1 cellular context compared by ENCODE assay signal in the genomic region with DNA sequence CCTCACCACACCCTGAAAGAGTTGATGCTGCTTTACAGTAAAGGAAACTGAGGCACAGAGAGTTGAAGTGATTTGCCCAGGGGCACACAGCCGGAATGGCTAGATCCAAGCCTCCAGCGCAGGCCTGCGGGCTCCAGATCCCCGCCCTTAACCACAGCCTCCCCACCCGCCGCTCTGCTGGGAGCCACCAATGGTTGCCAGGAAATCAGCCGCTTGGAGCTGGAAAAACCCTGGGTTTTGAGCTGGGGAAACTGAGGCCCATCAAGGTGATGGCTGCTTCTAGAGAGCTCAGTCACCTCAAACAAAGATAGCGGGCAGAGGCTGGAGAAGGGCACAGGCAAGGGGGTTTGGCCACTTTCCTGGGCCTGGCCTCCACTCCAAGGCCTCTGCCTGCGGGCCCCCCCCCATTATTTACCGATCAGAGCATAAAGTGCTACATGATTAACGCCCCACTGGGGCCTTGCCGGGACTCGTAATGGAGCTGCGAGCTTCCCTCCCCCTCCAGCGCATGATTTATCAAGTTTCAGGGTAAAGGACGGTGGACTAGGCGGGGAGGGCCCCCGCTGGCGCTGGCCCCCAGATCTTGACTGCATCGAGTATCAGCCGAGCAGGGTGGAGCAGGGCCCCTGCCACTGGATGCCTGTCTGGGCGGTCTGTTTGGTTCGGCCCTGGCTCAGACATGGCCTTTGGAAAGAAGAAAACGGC.
TF ChIP-seq lines count a peak whose summit lies in the region.

No MANE protein-coding gene starts in this region.

TF ChIP-seq in IMR-90, 13 proteins besides CTCF, POLR2A, EP300 and RAD21 (continued from another document):
- peak; percentile 36; the same call in 1 of the 2 replicates for TF ChIP-seq MAZ (IDR thresholded peaks at IDR 0.05; ENCODE audit: borderline replicate concordance, low read depth, low read length)
